In the genomic region with DNA sequence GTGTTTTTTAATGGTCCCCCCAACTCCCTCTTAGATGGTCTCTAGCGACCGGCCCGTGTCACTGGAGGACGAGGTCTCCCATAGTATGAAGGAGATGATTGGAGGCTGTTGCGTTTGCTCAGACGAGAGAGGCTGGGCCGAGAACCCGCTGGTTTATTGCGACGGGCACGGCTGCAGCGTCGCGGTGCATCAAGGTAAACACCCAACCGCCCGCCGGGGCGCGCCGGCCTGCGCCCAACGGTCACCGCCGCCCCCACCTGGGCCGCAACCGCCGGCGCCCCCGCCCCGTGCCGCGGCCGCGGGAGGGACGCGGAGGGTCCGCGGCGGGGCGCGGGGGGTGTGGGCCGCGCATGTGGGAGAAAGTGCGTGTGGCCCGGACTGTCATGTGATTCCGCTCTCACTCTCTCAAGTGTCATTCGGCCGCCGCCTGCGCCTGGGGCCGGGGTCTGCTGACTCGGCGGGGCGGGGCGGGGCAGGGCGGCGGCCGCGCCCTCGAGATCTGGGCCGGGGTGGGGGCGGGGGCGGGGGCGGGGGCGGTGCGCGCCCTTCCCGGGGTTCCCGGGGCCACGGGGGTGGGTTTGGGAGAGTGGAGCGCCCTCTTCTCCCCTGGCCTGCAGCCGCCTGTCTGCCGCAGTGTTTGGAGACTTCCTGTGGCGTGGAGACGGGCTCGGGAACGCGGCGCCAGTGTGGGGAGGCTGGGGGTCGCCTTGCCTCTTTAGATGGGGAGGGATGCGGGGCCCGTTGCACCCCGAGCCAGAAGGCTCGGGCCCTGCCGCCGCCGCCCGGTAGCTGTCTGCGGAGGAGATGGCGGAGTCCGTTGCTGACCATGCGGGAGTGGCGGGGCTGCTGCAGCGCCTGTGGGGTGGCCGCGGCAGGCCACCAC, we compare ENCODE assay signal across 8 cellular contexts. TPM values are rescaled to one million over a fixed set of nuclear protein-coding genes. Genes with fewer than 3 reads are reported as not detected.
A peak's percentile ranks its signal among the peaks of the same experiment; 100 is the strongest.
DNase-seq lines count a peak whose midpoint lies in the region; ATAC-seq and TF ChIP-seq lines count a peak whose summit lies in the region.

No MANE protein-coding gene starts in this region.

- peak overlapping the region; percentile 58 for H3K4me2 ChIP-seq in SU-DHL-6 (ENCODE audit: low read depth, low read length, poor library complexity, severe bottlenecking)

- H3K36me3 ChIP-seq in SU-DHL-6 (ENCODE audit: low read length), result peaks cover 9% of the 10 kb centered on the region
- peaks cover 0 to 21% of the 10 kb centered on the region in 2 donors for H3K36me3 ChIP-seq in adrenal gland (replicated peaks in 1 of 2)
- peaks cover 27% of the 10 kb centered on the region for H3K36me3 ChIP-seq in left ventricle myocardium inferior

- TF ChIP-seq POLR2A in adrenal gland (IDR thresholded peaks at IDR 0.05), result peak in 1 of 2 donors; percentile 36

- H3K27ac ChIP-seq in SU-DHL-6 (ENCODE audit: low read depth, low read length) (peak overlapping the region; percentile 63), adrenal gland (peak overlapping the region; percentile 83 to 100 (median 96)), left ventricle myocardium inferior (replicated peaks) (peak overlapping the region; percentile 99)

- H3K4me1 ChIP-seq in adrenal gland (replicated peaks in 1 of 2), result peaks cover 9 to 44% of the 10 kb centered on the region in 2 donors
- H3K4me1 ChIP-seq in left ventricle myocardium inferior, result peaks cover 34% of the 10 kb centered on the region

- 0 to 2% (median 1%) methylated on average over 4 to 95 of the region's 96 CpGs for WGBS in adrenal gland, 4 donors

- H3K9ac ChIP-seq in SU-DHL-6 (ENCODE audit: low read length), result peak overlapping the region; percentile 72

- H2AFZ ChIP-seq in SU-DHL-6 (ENCODE audit: low read depth, low read length, severe bottlenecking), result no peak overlapping the region

- H3K9me3 ChIP-seq in SU-DHL-6 (ENCODE audit: insufficient read depth, low read length) (no peaks in the 10 kb centered on the region), adrenal gland (replicated peaks in 1 of 3) (no peaks in the 10 kb centered on the region), left ventricle myocardium inferior (replicated peaks) (no peaks in the 10 kb centered on the region)

- no peaks in the 10 kb centered on the region for H3K9me2 ChIP-seq in SU-DHL-6 (replicated peaks; ENCODE audit: insufficient read depth, low read length)

- H3K79me2 ChIP-seq in SU-DHL-6 (ENCODE audit: insufficient read depth, low read length), result peaks cover 23% of the 10 kb centered on the region

- intact Hi-C loops in adrenal gland (cut with DNase I) (loop anchor here in 1 of 2 donors (10.0 kb wide), 1 partner anchor 190 kb away; no protein-coding TSS in a partner anchor), left ventricle myocardium inferior (cut with micrococcal nuclease) (no loop called here), posterior cingulate gyrus (cut with DNase I) (loop anchor here (2.0 to 10.0 kb wide), 3 partner anchors 38 to 790 kb away; a partner anchor contains a TSS)

- no peak for TF ChIP-seq CTCF in SU-DHL-6 (IDR thresholded peaks at IDR 0.05; ENCODE audit: insufficient read depth, low read length, poor library complexity, severe bottlenecking)
- no peak for TF ChIP-seq CTCF in adrenal gland (IDR thresholded peaks at IDR 0.05)
- peak; percentile 26 for TF ChIP-seq CTCF in left ventricle myocardium inferior (IDR thresholded peaks at IDR 0.05; ENCODE audit: borderline replicate concordance)

- H3F3A ChIP-seq in SU-DHL-6 (ENCODE audit: insufficient read depth), result peaks cover 30% of the 10 kb centered on the region

- ATAC-seq in HG03108 (IDR thresholded peaks at IDR 0.05; ENCODE audit: unreplicated experiment) (peak; percentile 21), HG03196 (IDR thresholded peaks at IDR 0.05; ENCODE audit: unreplicated experiment) (no peak)

- H3K4me3 ChIP-seq in SU-DHL-6 (ENCODE audit: insufficient read depth, low read length, poor library complexity, severe bottlenecking) (peak overlapping the region; percentile 64), adrenal gland (peak overlapping the region in 3 of 4 donors; percentile 18 to 68 (median 64)), left ventricle myocardium inferior (peak overlapping the region; percentile 81)

- no peaks in the 10 kb centered on the region for H3K27me3 ChIP-seq in SU-DHL-6 (ENCODE audit: low read length)
- H3K27me3 ChIP-seq in adrenal gland, result no peaks in the 10 kb centered on the region
- H3K27me3 ChIP-seq in left ventricle myocardium inferior (ENCODE audit: low read depth), result no peaks in the 10 kb centered on the region

- peak; percentile 3 for DNase-seq in NCI-H1694 treated with DMSO at 0.1 percent for 48 hours (lab: John Stamatoyannopoulos, UW)
- DNase-seq in NCI-H1694 (lab: John Stamatoyannopoulos, UW), result no peak
- DNase-seq in adrenal gland, result peak; percentile 68 to 83 (median 72)
- peak; percentile 53 for DNase-seq in left ventricle myocardium inferior
- DNase-seq in posterior cingulate gyrus, result peak in 9 of 10 donors; percentile 33 to 91 (median 59)

- no peaks in the 10 kb centered on the region for H4K20me1 ChIP-seq in SU-DHL-6 (ENCODE audit: low read depth, low read length)

RNA-seq across cellular contexts. Expression of a gene that starts 0.8 kb away (rescaled TPM):
- total RNA-seq in adrenal gland, result 10 to 100 TPM; 16.7 to 48.1 (median 26.8) TPM
- 10 to 100 TPM; 15.8 to 30.2 (median 29.3) TPM for polyA plus RNA-seq in adrenal gland
- 18.7 TPM for total RNA-seq in left ventricle myocardium inferior

RNA-seq across cellular contexts. Expression of a gene that starts 9.4 kb away (rescaled TPM):
- 1 to 10 TPM in 7 of 8 donors, under 1 TPM in 1; 0.78 to 3.5 (median 2.6) TPM for total RNA-seq in adrenal gland
- 1 to 10 TPM in 2 of 3 donors, under 1 TPM in 1; 0.64 to 2.3 (median 1.6) TPM for polyA plus RNA-seq in adrenal gland
- total RNA-seq in left ventricle myocardium inferior, result 2.7 TPM
